8 cellular contexts compared by ENCODE assay signal in genomic region chr7:156969972-156970420, GRCh38. TPM values are rescaled to one million over a fixed set of nuclear protein-coding genes. Genes with fewer than 3 reads are reported as not detected.
A peak's percentile ranks its signal among the peaks of the same experiment; 100 is the strongest.
DNase-seq lines count a peak whose midpoint lies in the region; ATAC-seq, FAIRE-seq and TF ChIP-seq lines count a peak whose summit lies in the region.

No MANE protein-coding gene starts in this region.

- H3K27ac Mint-ChIP-seq in stimulated activated effector memory CD8-positive, alpha-beta T cell treated with anti-CD3 and anti-CD28 coated beads, Interleukin-12 subunit alpha, Interleukin-12 subunit beta, amount 100 ng/mL, for 72 hours: peak overlapping the region; percentile 29
- H3K27ac Mint-ChIP-seq in immature natural killer cell: no peak overlapping the region

- H3K79me2 ChIP-seq in endothelial cell of umbilical vein (ENCODE audit: control insufficient read depth, insufficient read depth, low read length): no peaks in the 10 kb centered on the region

- no peak overlapping the region for H3K4me3 Mint-ChIP-seq in stimulated activated effector memory CD8-positive, alpha-beta T cell treated with anti-CD3 and anti-CD28 coated beads, Interleukin-12 subunit alpha, Interleukin-12 subunit beta, amount 100 ng/mL, for 72 hours
- H3K4me3 Mint-ChIP-seq in immature natural killer cell: no peak overlapping the region
- no peak overlapping the region for H3K4me3 Mint-ChIP-seq in activated T-cell treated with anti-CD3 and anti-CD28 coated beads, Interleukin-2, amount 50 U/mL, for 4 hours

- no peaks in the 10 kb centered on the region for H3K27me3 ChIP-seq in endothelial cell of umbilical vein (ENCODE audit: control insufficient read depth in 2 of 2, insufficient read depth in 2 of 2, low read length in 2 of 2)

- BruUV-seq in endothelial cell of umbilical vein (replicated peaks; lab: Mats Ljungman, UMichigan): no TSS peak

- H3K4me1 ChIP-seq in endothelial cell of umbilical vein (ENCODE audit: control insufficient read depth, extremely low read depth, insufficient read depth, low read length): no peaks in the 10 kb centered on the region

- no peaks in the 10 kb centered on the region for H3K9me3 Mint-ChIP-seq in stimulated activated effector memory CD8-positive, alpha-beta T cell treated with anti-CD3 and anti-CD28 coated beads, Interleukin-12 subunit alpha, Interleukin-12 subunit beta, amount 100 ng/mL, for 72 hours
- H3K9me3 Mint-ChIP-seq in immature natural killer cell: no peaks in the 10 kb centered on the region
- no peaks in the 10 kb centered on the region for H3K9me3 Mint-ChIP-seq in activated T-cell treated with anti-CD3 and anti-CD28 coated beads, Interleukin-2, amount 50 U/mL, for 4 hours

- POLR2A ChIA-PET in endothelial cell of umbilical vein (lab: Charles Lee): no interaction called here

- ATAC-seq in stimulated activated effector memory CD8-positive, alpha-beta T cell treated with anti-CD3 and anti-CD28 coated beads, Interleukin-12 subunit alpha, Interleukin-12 subunit beta, amount 100 ng/mL, for 72 hours: no peak
- no peak for ATAC-seq in GM18520 (IDR thresholded peaks at IDR 0.05; ENCODE audit: unreplicated experiment)
- ATAC-seq in activated T-cell treated with anti-CD3 and anti-CD28 coated beads, Interleukin-2, amount 50 U/mL, for 4 hours: no peak

- dilution Hi-C loops in endothelial cell of umbilical vein (cut with MboI; ENCODE audit: extremely low pct_ligation_motif_present, low sequenced_read_pairs): no loop called here

- H3K4me2 ChIP-seq in endothelial cell of umbilical vein (ENCODE audit: insufficient read depth, low read length): no peak overlapping the region

- TF ChIP-seq POLR2A in endothelial cell of umbilical vein (IDR thresholded peaks at IDR 0.05; ENCODE audit: low read depth, low read length): no peak

- no peak for FAIRE-seq in endothelial cell of umbilical vein (lab: Jason Lieb, UNC)

- TF ChIP-seq CTCF in endothelial cell of umbilical vein (IDR thresholded peaks at IDR 0.05; ENCODE audit: extremely low read depth in 1 of 2, insufficient read depth in 1 of 2, low read depth in 1 of 2, low read length in 2 of 2): peak; percentile 20 to 22

- H3K4me1 Mint-ChIP-seq in stimulated activated effector memory CD8-positive, alpha-beta T cell treated with anti-CD3 and anti-CD28 coated beads, Interleukin-12 subunit alpha, Interleukin-12 subunit beta, amount 100 ng/mL, for 72 hours: no peaks in the 10 kb centered on the region
- H3K4me1 Mint-ChIP-seq in immature natural killer cell: no peaks in the 10 kb centered on the region
- H3K4me1 Mint-ChIP-seq in activated T-cell treated with anti-CD3 and anti-CD28 coated beads, Interleukin-2, amount 50 U/mL, for 4 hours (ENCODE audit: low read depth): no peaks in the 10 kb centered on the region

- peaks cover 74% of the 10 kb centered on the region for H3K36me3 Mint-ChIP-seq in stimulated activated effector memory CD8-positive, alpha-beta T cell treated with anti-CD3 and anti-CD28 coated beads, Interleukin-12 subunit alpha, Interleukin-12 subunit beta, amount 100 ng/mL, for 72 hours
- H3K36me3 Mint-ChIP-seq in immature natural killer cell: peaks cover 15 to 40% (median 17%) of the 10 kb centered on the region in 3 donors
- H3K36me3 Mint-ChIP-seq in activated T-cell treated with anti-CD3 and anti-CD28 coated beads, Interleukin-2, amount 50 U/mL, for 4 hours (ENCODE audit: insufficient read depth): peaks cover 39% of the 10 kb centered on the region

- H2AFZ ChIP-seq in endothelial cell of umbilical vein (ENCODE audit: low read depth, low read length): no peak overlapping the region

- DNase-seq in NCI-H2227 (lab: John Stamatoyannopoulos, UW; ENCODE audit: unreplicated experiment): peak; percentile 19
- DNase-seq in NCI-H2227 treated with DMSO at 0.1 percent for 48 hours (lab: John Stamatoyannopoulos, UW): no peak
- peak; percentile 14 for DNase-seq in NCI-H69 (lab: John Stamatoyannopoulos, UW)
- peak; percentile 15 for DNase-seq in endothelial cell of umbilical vein (ENCODE audit: low read depth, low spot score)
- DNase-seq in stimulated activated effector memory CD8-positive, alpha-beta T cell treated with anti-CD3 and anti-CD28 coated beads, Interleukin-12 subunit alpha, Interleukin-12 subunit beta, amount 100 ng/mL, for 72 hours (ENCODE audit: low spot score in 2 of 2): no peak
- DNase-seq in immature natural killer cell: no peak
- DNase-seq in activated T-cell treated with anti-CD3 and anti-CD28 coated beads, Interleukin-2, amount 50 U/mL, for 4 hours: no peak

- no peaks in the 10 kb centered on the region for H3K9me3 ChIP-seq in endothelial cell of umbilical vein (replicated peaks; ENCODE audit: control insufficient read depth, insufficient read depth, low read length)

- CTCF ChIA-PET in endothelial cell of umbilical vein (lab: Charles Lee): interaction anchor here (1.0 to 2.8 kb wide), 4 partner anchors 19 to 369 kb away, joined by 3 to 12 read pairs (median 4); no protein-coding TSS in a partner anchor

- peaks cover 12 to 26% of the 10 kb centered on the region in 2 experiments for H3K36me3 ChIP-seq in endothelial cell of umbilical vein (ENCODE audit: control insufficient read depth in 2 of 2, extremely low read depth in 1 of 2, insufficient read depth in 2 of 2, low read length in 2 of 2)

- no peak overlapping the region for H3K4me3 ChIP-seq in endothelial cell of umbilical vein (replicated peaks in 1 of 3; ENCODE audit: insufficient read depth in 1 of 3, low read depth in 1 of 3, low read length in 3 of 3)

- intact Hi-C loops in endothelial cell of umbilical vein (cut with micrococcal nuclease): loop anchor here (1.0 to 2.0 kb wide), 4 partner anchors 166 to 417 kb away; no protein-coding TSS in a partner anchor

- H3K27ac ChIP-seq in endothelial cell of umbilical vein (ENCODE audit: insufficient read depth, low read depth, low read length): no peak overlapping the region

- no peaks in the 10 kb centered on the region for H3K9me1 ChIP-seq in endothelial cell of umbilical vein (replicated peaks; ENCODE audit: control insufficient read depth, extremely low read depth, insufficient read depth, low read length)

- no peak overlapping the region for H3K9ac ChIP-seq in endothelial cell of umbilical vein (replicated peaks; ENCODE audit: extremely low read depth, insufficient read depth, low read length)

- no peaks in the 10 kb centered on the region for H4K20me1 ChIP-seq in endothelial cell of umbilical vein (replicated peaks; ENCODE audit: control insufficient read depth, extremely low read depth, insufficient read depth, low read length)

- H3K27me3 Mint-ChIP-seq in immature natural killer cell (ENCODE audit: low read depth in 3 of 3): no peaks in the 10 kb centered on the region
- no peaks in the 10 kb centered on the region for H3K27me3 Mint-ChIP-seq in activated T-cell treated with anti-CD3 and anti-CD28 coated beads, Interleukin-2, amount 50 U/mL, for 4 hours (ENCODE audit: low read depth)

TF ChIP-seq in endothelial cell of umbilical vein, 7 proteins besides CTCF, POLR2A, EP300 and RAD21:
- no peak for TF ChIP-seq POLR2AphosphoS5 (IDR thresholded peaks at IDR 0.05; ENCODE audit: insufficient read depth, low read depth, low read length)
- TF ChIP-seq GATA2 (IDR thresholded peaks at IDR 0.05; ENCODE audit: insufficient read depth, insufficient read length, low read depth, low read length): no peak
- no peak for TF ChIP-seq EZH2 (IDR thresholded peaks at IDR 0.05; ENCODE audit: borderline replicate concordance, low read depth, low read length, severe bottlenecking)
- no peak for TF ChIP-seq JUN (IDR thresholded peaks at IDR 0.05; ENCODE audit: borderline replicate concordance, insufficient read depth, insufficient read length, low read depth)
- TF ChIP-seq FOS (IDR thresholded peaks at IDR 0.05; ENCODE audit: borderline replicate concordance, insufficient read depth, low read length): no peak
- TF ChIP-seq MYC (IDR thresholded peaks at IDR 0.05; ENCODE audit: low read depth, low read length): no peak
- no peak for TF ChIP-seq MAX (IDR thresholded peaks at IDR 0.05; ENCODE audit: insufficient read depth, insufficient read length)

RNA-seq across cellular contexts. Expression of gene NOM1, which starts 20.5 kb away (rescaled TPM):
- total RNA-seq in endothelial cell of umbilical vein: 36.7 and 38.6 TPM in 2 replicates
- polyA plus RNA-seq in endothelial cell of umbilical vein (11.7 and 13.7 TPM in 2 replicates), immature natural killer cell (1 to 10 TPM in 2 of 3 donors, under 1 TPM in 1; 0.36 to 7.2 (median 3.0) TPM)
- polyA plus RNA-seq in endothelial cell of umbilical vein (2011; cell fraction: cytosol; rRNA removed): 9.7 and 9.9 TPM in 2 replicates
- 63.6 and 69.5 TPM in 2 replicates for polyA plus RNA-seq in endothelial cell of umbilical vein (2011; cell fraction: nucleus; rRNA removed)
- polyA plus RNA-seq in endothelial cell of umbilical vein (2012): 14.7 and 21.4 TPM in 2 replicates
- 26.4 and 34.5 TPM in 2 replicates for polyA minus RNA-seq in endothelial cell of umbilical vein
- polyA minus RNA-seq in endothelial cell of umbilical vein (2011; cell fraction: cytosol; rRNA and poly(A)+ RNA removed): 15.5 TPM
- 35.2 and 63.8 TPM in 2 replicates for polyA minus RNA-seq in endothelial cell of umbilical vein (2011; cell fraction: nucleus; rRNA and poly(A)+ RNA removed)
- 10 to 100 TPM; 46.3 to 49.3 (median 47.4) TPM for total RNA-seq in activated T-cell treated with anti-CD3 and anti-CD28 coated beads, Interleukin-2, amount 50 U/mL, for 4 hours

RNA-seq across cellular contexts. Expression of gene MNX1, which starts 40.5 kb away (rescaled TPM):
- not detected in 2 replicates for total RNA-seq in endothelial cell of umbilical vein
- not detected in 2 replicates for polyA plus RNA-seq in endothelial cell of umbilical vein
- polyA plus RNA-seq in endothelial cell of umbilical vein (2011; cell fraction: cytosol; rRNA removed): not detected in 2 replicates
- polyA plus RNA-seq in endothelial cell of umbilical vein (2011; cell fraction: nucleus; rRNA removed): not detected in 2 replicates
- polyA plus RNA-seq in endothelial cell of umbilical vein (2012): not detected in 2 replicates
- polyA minus RNA-seq in endothelial cell of umbilical vein: not detected in 2 replicates
- polyA minus RNA-seq in endothelial cell of umbilical vein (2011; cell fraction: cytosol; rRNA and poly(A)+ RNA removed): 1.2 TPM
- polyA minus RNA-seq in endothelial cell of umbilical vein (2011; cell fraction: nucleus; rRNA and poly(A)+ RNA removed): not detected in 2 replicates
- not detected for polyA plus RNA-seq in immature natural killer cell
- not detected for total RNA-seq in activated T-cell treated with anti-CD3 and anti-CD28 coated beads, Interleukin-2, amount 50 U/mL, for 4 hours

Comparison
In these comparisons a context has a peak if more than half of its experiments do, and no peak if none do; other contexts are left out.
1. DNase-seq: peak in NCI-H2227 (single experiment), NCI-H69 (single experiment) and endothelial cell of umbilical vein (single experiment); none in NCI-H2227 treated with DMSO at 0.1 percent for 48 hours (single experiment), stimulated activated effector memory CD8-positive, alpha-beta T cell treated with anti-CD3 and anti-CD28 coated beads, Interleukin-12 subunit alpha, Interleukin-12 subunit beta, amount 100 ng/mL, for 72 hours (0 of 2), immature natural killer cell (0 of 3) and activated T-cell treated with anti-CD3 and anti-CD28 coated beads, Interleukin-2, amount 50 U/mL, for 4 hours (single experiment).